In genomic region chr7:99837649-99838361, GRCh38 we compare ENCODE assay signal across 9 cellular contexts. TPM values are rescaled to one million over a fixed set of nuclear protein-coding genes. Genes with fewer than 3 reads are reported as not detected.
DNase-seq lines count a peak whose midpoint lies in the region; ATAC-seq and FAIRE-seq lines count a peak whose summit lies in the region.
"Had no signal": no experiment of that assay in that cellular context is flagged by ENCODE, and none has a peak within 500 bp of the region (broad histone marks: within the 10 kb centered on the region; RNA-seq: fewer than 3 reads in every experiment).

No MANE protein-coding gene starts in this region.

- peaks cover 1% of the 10 kb centered on the region for H3K27me3 Mint-ChIP-seq in dendritic cell treated with granulocyte-macrophage colony-stimulating factor and Interleukin-4, amounts not matched to agents 40 ng/mL and 50 ng/mL, for 4 days

- peak overlapping the region; percentile 16 for H3K27ac Mint-ChIP-seq in dendritic cell treated with granulocyte-macrophage colony-stimulating factor and Interleukin-4, amounts not matched to agents 40 ng/mL and 50 ng/mL, for 4 days

- no peak for FAIRE-seq in HTR-8/SVneo (lab: Jason Lieb, UNC)

- H3K9me3 Mint-ChIP-seq in dendritic cell treated with granulocyte-macrophage colony-stimulating factor and Interleukin-4, amounts not matched to agents 40 ng/mL and 50 ng/mL, for 4 days = no peaks in the 10 kb centered on the region

- no peak overlapping the region for H3K4me3 Mint-ChIP-seq in dendritic cell treated with granulocyte-macrophage colony-stimulating factor and Interleukin-4, amounts not matched to agents 40 ng/mL and 50 ng/mL, for 4 days

- H3K4me3 ChIP-seq in skeletal muscle cell (ENCODE audit: low read depth, low read length) = no peak overlapping the region
- H3K4me3 ChIP-seq: SJSA1 had no signal

- H3K36me3 Mint-ChIP-seq in dendritic cell treated with granulocyte-macrophage colony-stimulating factor and Interleukin-4, amounts not matched to agents 40 ng/mL and 50 ng/mL, for 4 days (ENCODE audit: low read depth) = no peaks in the 10 kb centered on the region

- intact Hi-C loops in dendritic cell treated with granulocyte-macrophage colony-stimulating factor and Interleukin-4, amounts not matched to agents 40 ng/mL and 50 ng/mL, for 4 days (cut with micrococcal nuclease) = no loop called here

- peak; percentile 45 for DNase-seq in SIG-M5 treated with dmso at 0.1 percent for 504 hours (lab: John Stamatoyannopoulos, UW; ENCODE audit: unreplicated experiment)
- no peak for DNase-seq in SIG-M5 (lab: John Stamatoyannopoulos, UW)
- DNase-seq in HTR-8/SVneo (ENCODE audit: insufficient read length, low spot score) = peak; percentile 2
- DNase-seq in skeletal muscle cell (ENCODE audit: low read depth) = peak; percentile 5
- DNase-seq in dermis blood vessel endothelial cell = no peak

- ATAC-seq in GM18873 (IDR thresholded peaks at IDR 0.05; ENCODE audit: low FRiP score, unreplicated experiment) = no peak
- no peak for ATAC-seq in GM21381 (IDR thresholded peaks at IDR 0.05; ENCODE audit: unreplicated experiment)

- H3K4me1 Mint-ChIP-seq in dendritic cell treated with granulocyte-macrophage colony-stimulating factor and Interleukin-4, amounts not matched to agents 40 ng/mL and 50 ng/mL, for 4 days (ENCODE audit: low read depth) = peaks cover 22% of the 10 kb centered on the region

RNA-seq across cellular contexts. Expression of gene CYP3A43, which starts 10.0 kb away (rescaled TPM):
- not detected in 2 replicates for total RNA-seq in dermis blood vessel endothelial cell
- total RNA-seq: SJSA1 had no signal

RNA-seq across cellular contexts. Expression of gene OR2AE1, which starts 39.0 kb away (rescaled TPM):
- total RNA-seq in dermis blood vessel endothelial cell = 0.34 TPM in 1 of 2 replicates, not detected in the other
- total RNA-seq: SJSA1 had no signal

RNA-seq across cellular contexts. Expression of gene CYP3A4, which starts 53.8 kb away (rescaled TPM):
- total RNA-seq in dermis blood vessel endothelial cell = not detected in 2 replicates
- total RNA-seq: SJSA1 had no signal

Comparison
In these comparisons a context has a peak if more than half of its experiments do, and no peak if none do; other contexts are left out.
1. DNase-seq: peak in SIG-M5 treated with dmso at 0.1 percent for 504 hours (single experiment), HTR-8/SVneo (single experiment) and skeletal muscle cell (single experiment); none in SIG-M5 (single experiment) and dermis blood vessel endothelial cell (single experiment).